Comparison of ENCODE assay signal across 22 cellular contexts in genomic region chr6:166932616-166933015, GRCh38.
"Had no signal": no experiment of that assay in that cellular context is flagged by ENCODE, and none has a peak within 500 bp of the region (broad histone marks: within the 10 kb centered on the region; RNA-seq: fewer than 3 reads in every experiment).

No MANE protein-coding gene starts in this region.

- DNase-seq: activated CD4-positive, CD25-positive, alpha-beta regulatory T cell treated with anti-CD3 and anti-CD28 coated beads, Interleukin-2, amount 50 U/mL, for 72 hours; activated effector memory CD4-positive, alpha-beta T cell treated with anti-CD3 and anti-CD28 coated beads, Interleukin-2, amount 50 U/mL, for 16 hours; activated T-cell treated with anti-CD3 and anti-CD28 coated beads, Interleukin-2, amount 50 U/mL, for 48 hours; anterior cingulate cortex; caudate nucleus; dorsolateral prefrontal cortex; endodermal cell; foreskin keratinocyte; glutamatergic neuron; hippocampal formation; left cardiac atrium; midbrain; nephron progenitor cell; nucleus accumbens; posterior cingulate gyrus; retina; stimulated activated CD4-positive, alpha-beta T cell treated with anti-CD3 and anti-CD28 coated beads, Interleukin-2, amount 100 ng/mL, for 24 hours; T-helper 1 cell; testis had no signal

- H3K27ac Mint-ChIP-seq: brain, endodermal cell, type B pancreatic cell had no signal

- H3K9me3 Mint-ChIP-seq: endodermal cell, type B pancreatic cell had no signal

- H3K27me3 Mint-ChIP-seq: type B pancreatic cell had no signal

- H3K9me3 ChIP-seq: testis had no signal

- ATAC-seq: foreskin keratinocyte, left cardiac atrium, SK-N-SH treated with all-trans-retinoic acid at 6 μM for 48 hours had no signal

- H3K4me3 Mint-ChIP-seq: brain, endodermal cell, nephron progenitor cell, type B pancreatic cell had no signal
